1 cellular context compared by ENCODE assay signal in genomic region chr6:14857501-14857900, GRCh38.
TF ChIP-seq lines count a peak whose summit lies in the region.

No MANE protein-coding gene starts in this region.

TF ChIP-seq in SK-N-SH treated with all-trans-retinoic acid at 6 μM for 48 hours, 23 proteins besides CTCF, POLR2A, EP300 and RAD21 (continued from another document):
- TF ChIP-seq CREB5 (CRISPR knock-in tag; IDR thresholded peaks at IDR 0.05; ENCODE audit: low read depth) (no peak), CSRNP3 (CRISPR knock-in tag; IDR thresholded peaks at IDR 0.05) (no peak), TCF4 (CRISPR knock-in tag; IDR thresholded peaks at IDR 0.05; ENCODE audit: borderline replicate concordance) (no peak), BACH2 (CRISPR knock-in tag; IDR thresholded peaks at IDR 0.05; ENCODE audit: borderline replicate concordance) (no peak), SNAI2 (CRISPR knock-in tag; IDR thresholded peaks at IDR 0.05) (no peak), ZFP3 (CRISPR knock-in tag; IDR thresholded peaks at IDR 0.05) (no peak), ZNF565 (CRISPR knock-in tag; conservative IDR thresholded peaks at IDR 0.05; ENCODE audit: low read depth) (no peak)
